ENCODE assay signal across 8 cellular contexts in the genomic region with DNA sequence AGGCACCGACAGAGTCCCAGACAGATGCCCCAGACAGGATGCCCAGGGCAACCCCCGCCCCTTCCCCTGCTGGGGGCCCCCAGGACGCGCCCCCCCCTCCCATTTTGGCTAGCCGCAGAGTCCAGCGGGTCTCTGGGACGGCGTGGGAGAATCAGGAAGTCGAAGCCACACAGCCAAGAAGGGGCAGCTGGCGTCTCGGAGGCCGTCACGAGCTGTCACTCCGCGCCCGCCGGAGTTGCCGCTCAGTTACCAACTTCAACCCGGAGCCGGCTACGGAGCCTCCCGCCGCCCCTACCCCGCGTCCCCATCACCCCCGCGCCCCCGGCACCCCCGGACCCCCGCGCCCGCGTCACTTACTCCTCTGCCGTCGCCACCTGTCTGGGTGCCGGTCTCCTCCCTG.
DNase-seq lines count a peak whose midpoint lies in the region; ATAC-seq, FAIRE-seq and TF ChIP-seq lines count a peak whose summit lies in the region.
"Not testable (repeated sequence)": the region's sequence is repeated elsewhere in the genome, so short reads cannot be mapped to it uniquely, and the experiment has no call there.

No MANE protein-coding gene starts in this region.

- not testable (repeated sequence) for TF ChIP-seq CTCF in A549 (IDR thresholded peaks at IDR 0.05); GM20000 (IDR thresholded peaks at IDR 0.05; ENCODE audit: extremely low read depth, missing control alignments); chondrocyte (IDR thresholded peaks at IDR 0.05); right atrium auricular region (IDR thresholded peaks at IDR 0.05); mesothelial cell of epicardium (IDR thresholded peaks at IDR 0.05; ENCODE audit: unreplicated experiment)

- not testable (repeated sequence) for TF ChIP-seq EP300 in A549 (IDR thresholded peaks at IDR 0.05)

- not testable (repeated sequence) for TF ChIP-seq POLR2A in A549 (IDR thresholded peaks at IDR 0.05; ENCODE audit: low read length)

- CTCF ChIA-PET in A549 (lab: Yijun Ruan, JAX): interaction anchor here (0.6 to 1.3 kb wide), 4 partner anchors 9 to 319 kb away, joined by 3 read pairs; no protein-coding TSS in a partner anchor

- not testable (repeated sequence) for H3K27ac Mint-ChIP-seq in activated T-cell treated with anti-CD3 and anti-CD28 coated beads, Interleukin-2, amount 50 U/mL, for 24 hours; chondrocyte (ENCODE audit: unreplicated experiment); mesothelial cell of epicardium

- peak overlapping the region in 1 of 2 experiments; percentile 78; a peak in 3 of 6 replicates for H3K27ac ChIP-seq in A549
- H3K27ac ChIP-seq in right atrium auricular region, skin epidermis: not testable (repeated sequence)

- H3K9me3 ChIP-seq in A549; NT2/D1 (ENCODE audit: insufficient read depth, low read length); right atrium auricular region: not testable (repeated sequence)

- not testable (repeated sequence) for TF ChIP-seq RAD21 in A549 (conservative IDR thresholded peaks at IDR 0.05 in 1 of 2, IDR thresholded peaks at IDR 0.05 in 1 of 2)

- H3K9ac ChIP-seq in NT2/D1 (ENCODE audit: insufficient read length, low read depth): not testable (repeated sequence)

- not testable (repeated sequence) for ATAC-seq in A549

- H3K4me2 ChIP-seq in A549: peak overlapping the region; percentile 82

- H3K4me1 ChIP-seq in A549; NT2/D1 (ENCODE audit: insufficient read depth, insufficient read length); right atrium auricular region: not testable (repeated sequence)

- not testable (repeated sequence) for DNase-seq in A549 (ENCODE audit: low read depth in 1 of 2, low spot score in 1 of 2); NT2/D1 (ENCODE audit: low read depth, low spot score); chondrocyte (ENCODE audit: low spot score); right atrium auricular region (ENCODE audit: low spot score); mesothelial cell of epicardium (ENCODE audit: low spot score in 2 of 2, unreplicated experiment in 2 of 2)
- DNase-seq in GM20000 (ENCODE audit: low spot score): peak; percentile 10
- DNase-seq in activated T-cell treated with anti-CD3 and anti-CD28 coated beads, Interleukin-2, amount 50 U/mL, for 24 hours: peak; percentile 35

- peaks cover 48% of the 10 kb centered on the region for H3K27me3 Mint-ChIP-seq in activated T-cell treated with anti-CD3 and anti-CD28 coated beads, Interleukin-2, amount 50 U/mL, for 24 hours
- H3K27me3 Mint-ChIP-seq in chondrocyte (ENCODE audit: low read depth): peaks cover 40% of the 10 kb centered on the region
- peaks cover 59% of the 10 kb centered on the region for H3K27me3 Mint-ChIP-seq in mesothelial cell of epicardium (ENCODE audit: low read depth)

- H3K4me1 Mint-ChIP-seq in activated T-cell treated with anti-CD3 and anti-CD28 coated beads, Interleukin-2, amount 50 U/mL, for 24 hours (ENCODE audit: low read depth); chondrocyte (ENCODE audit: low read depth); mesothelial cell of epicardium: not testable (repeated sequence)

- H3K4me3 Mint-ChIP-seq in activated T-cell treated with anti-CD3 and anti-CD28 coated beads, Interleukin-2, amount 50 U/mL, for 24 hours: not testable (repeated sequence)
- H3K4me3 Mint-ChIP-seq in chondrocyte (ENCODE audit: unreplicated experiment): peak overlapping the region; percentile 59
- H3K4me3 Mint-ChIP-seq in mesothelial cell of epicardium: peak overlapping the region; percentile 66

- not testable (repeated sequence) for FAIRE-seq in A549 (lab: Jason Lieb, UNC)

- not testable (repeated sequence) for H3K36me3 ChIP-seq in NT2/D1 (ENCODE audit: insufficient read depth, insufficient read length, low read length); right atrium auricular region

- not testable (repeated sequence) for H3K9me3 Mint-ChIP-seq in activated T-cell treated with anti-CD3 and anti-CD28 coated beads, Interleukin-2, amount 50 U/mL, for 24 hours; chondrocyte (ENCODE audit: low read depth); mesothelial cell of epicardium

- no CpG with 5 or more reads among the region's 36 CpGs for WGBS in A549 (ENCODE audit: missing lambda C conversion rate)

- H3K4me3 ChIP-seq in A549 (peak overlapping the region; percentile 41; the same call in 2 of the 3 replicates), NT2/D1 (ENCODE audit: insufficient read length, low read depth) (peak overlapping the region; percentile 50), right atrium auricular region (peak overlapping the region; percentile 31 to 48), skin epidermis (peak overlapping the region; percentile 14 to 39 (median 30))

- peaks cover 24% of the 10 kb centered on the region for H3K27me3 ChIP-seq in NT2/D1 (ENCODE audit: insufficient read depth, insufficient read length)
- H3K27me3 ChIP-seq in right atrium auricular region: not testable (repeated sequence)

- POLR2A ChIA-PET in A549 (lab: Yijun Ruan, JAX): not testable (repeated sequence)

- H3K36me3 Mint-ChIP-seq in activated T-cell treated with anti-CD3 and anti-CD28 coated beads, Interleukin-2, amount 50 U/mL, for 24 hours (ENCODE audit: low read depth); chondrocyte (ENCODE audit: low read depth); mesothelial cell of epicardium: not testable (repeated sequence)
